In the genomic region with DNA sequence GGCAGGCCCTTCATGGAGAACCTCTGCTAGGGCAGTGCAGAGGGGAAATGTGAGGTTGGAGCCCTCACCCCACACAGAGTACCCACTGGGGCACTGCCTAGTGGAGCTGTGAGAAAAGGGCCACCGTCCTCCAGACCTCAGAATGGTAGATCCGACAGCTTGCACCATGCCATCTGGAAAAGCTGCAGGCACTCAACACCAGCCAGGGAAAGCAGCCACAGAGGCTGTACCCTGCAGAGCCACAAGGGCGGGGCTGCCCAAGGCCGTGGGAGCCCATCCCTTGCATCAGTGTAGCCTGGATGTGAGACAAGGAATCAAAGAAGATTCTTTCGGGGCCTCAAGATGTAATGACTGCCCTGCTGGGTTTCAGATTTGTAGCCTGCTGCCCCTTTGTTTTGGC, we compare ENCODE assay signal across 1 cellular context.
TF ChIP-seq lines count a peak whose summit lies in the region.

No MANE protein-coding gene starts in this region.

TF ChIP-seq in WTC11, 78 proteins besides CTCF, POLR2A, EP300 and RAD21 (continued from another document):
- TF ChIP-seq KAT7 (CRISPR knock-in tag; IDR thresholded peaks at IDR 0.05; ENCODE audit: borderline replicate concordance), result no peak
- TF ChIP-seq NFATC4 (CRISPR knock-in tag; IDR thresholded peaks at IDR 0.05), result no peak
- TF ChIP-seq, protein P1, sequence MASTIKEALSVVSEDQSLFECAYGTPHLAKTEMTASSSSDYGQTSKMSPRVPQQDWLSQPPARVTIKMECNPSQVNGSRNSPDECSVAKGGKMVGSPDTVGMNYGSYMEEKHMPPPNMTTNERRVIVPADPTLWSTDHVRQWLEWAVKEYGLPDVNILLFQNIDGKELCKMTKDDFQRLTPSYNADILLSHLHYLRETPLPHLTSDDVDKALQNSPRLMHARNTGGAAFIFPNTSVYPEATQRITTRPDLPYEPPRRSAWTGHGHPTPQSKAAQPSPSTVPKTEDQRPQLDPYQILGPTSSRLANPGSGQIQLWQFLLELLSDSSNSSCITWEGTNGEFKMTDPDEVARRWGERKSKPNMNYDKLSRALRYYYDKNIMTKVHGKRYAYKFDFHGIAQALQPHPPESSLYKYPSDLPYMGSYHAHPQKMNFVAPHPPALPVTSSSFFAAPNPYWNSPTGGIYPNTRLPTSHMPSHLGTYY (CRISPR knock-in tag; IDR thresholded peaks at IDR 0.05), result no peak
- no peak for TF ChIP-seq ZNF416 (CRISPR knock-in tag; IDR thresholded peaks at IDR 0.05)
- TF ChIP-seq, protein P2, sequence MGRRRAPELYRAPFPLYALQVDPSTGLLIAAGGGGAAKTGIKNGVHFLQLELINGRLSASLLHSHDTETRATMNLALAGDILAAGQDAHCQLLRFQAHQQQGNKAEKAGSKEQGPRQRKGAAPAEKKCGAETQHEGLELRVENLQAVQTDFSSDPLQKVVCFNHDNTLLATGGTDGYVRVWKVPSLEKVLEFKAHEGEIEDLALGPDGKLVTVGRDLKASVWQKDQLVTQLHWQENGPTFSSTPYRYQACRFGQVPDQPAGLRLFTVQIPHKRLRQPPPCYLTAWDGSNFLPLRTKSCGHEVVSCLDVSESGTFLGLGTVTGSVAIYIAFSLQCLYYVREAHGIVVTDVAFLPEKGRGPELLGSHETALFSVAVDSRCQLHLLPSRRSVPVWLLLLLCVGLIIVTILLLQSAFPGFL (CRISPR knock-in tag; IDR thresholded peaks at IDR 0.05; ENCODE audit: borderline replicate concordance), result no peak
- TF ChIP-seq ZNF138 (CRISPR knock-in tag; conservative IDR thresholded peaks at IDR 0.05), result no peak
- TF ChIP-seq CREB1 (CRISPR knock-in tag; IDR thresholded peaks at IDR 0.05), result no peak
- TF ChIP-seq, protein P3, sequence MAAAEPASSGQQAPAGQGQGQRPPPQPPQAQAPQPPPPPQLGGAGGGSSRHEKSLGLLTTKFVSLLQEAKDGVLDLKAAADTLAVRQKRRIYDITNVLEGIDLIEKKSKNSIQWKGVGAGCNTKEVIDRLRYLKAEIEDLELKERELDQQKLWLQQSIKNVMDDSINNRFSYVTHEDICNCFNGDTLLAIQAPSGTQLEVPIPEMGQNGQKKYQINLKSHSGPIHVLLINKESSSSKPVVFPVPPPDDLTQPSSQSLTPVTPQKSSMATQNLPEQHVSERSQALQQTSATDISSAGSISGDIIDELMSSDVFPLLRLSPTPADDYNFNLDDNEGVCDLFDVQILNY (CRISPR knock-in tag; IDR thresholded peaks at IDR 0.05), result no peak
- TF ChIP-seq, protein P4, sequence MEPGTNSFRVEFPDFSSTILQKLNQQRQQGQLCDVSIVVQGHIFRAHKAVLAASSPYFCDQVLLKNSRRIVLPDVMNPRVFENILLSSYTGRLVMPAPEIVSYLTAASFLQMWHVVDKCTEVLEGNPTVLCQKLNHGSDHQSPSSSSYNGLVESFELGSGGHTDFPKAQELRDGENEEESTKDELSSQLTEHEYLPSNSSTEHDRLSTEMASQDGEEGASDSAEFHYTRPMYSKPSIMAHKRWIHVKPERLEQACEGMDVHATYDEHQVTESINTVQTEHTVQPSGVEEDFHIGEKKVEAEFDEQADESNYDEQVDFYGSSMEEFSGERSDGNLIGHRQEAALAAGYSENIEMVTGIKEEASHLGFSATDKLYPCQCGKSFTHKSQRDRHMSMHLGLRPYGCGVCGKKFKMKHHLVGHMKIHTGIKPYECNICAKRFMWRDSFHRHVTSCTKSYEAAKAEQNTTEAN (CRISPR knock-in tag; IDR thresholded peaks at IDR 0.05), result no peak
- TF ChIP-seq RELA (CRISPR knock-in tag; IDR thresholded peaks at IDR 0.05; ENCODE audit: borderline replicate concordance), result no peak
- no peak for TF ChIP-seq NR2C2 (CRISPR knock-in tag; IDR thresholded peaks at IDR 0.05)
- no peak for TF ChIP-seq SMAD3 (CRISPR knock-in tag; IDR thresholded peaks at IDR 0.05; ENCODE audit: borderline replicate concordance)
- no peak for TF ChIP-seq ZNF121 (CRISPR knock-in tag; IDR thresholded peaks at IDR 0.05)
